ENCODE assay signal across 17 cellular contexts in genomic region chr5:151408633-151409243, GRCh38.
"Had no signal": no experiment of that assay in that cellular context is flagged by ENCODE, and none has a peak within 500 bp of the region (broad histone marks: within the 10 kb centered on the region; RNA-seq: fewer than 3 reads in every experiment).

No MANE protein-coding gene starts in this region.

- H3K9me3 Mint-ChIP-seq: activated B cell treated with CpG ODN at 0.5 μM for 24 hours; activated naive CD8-positive, alpha-beta T cell treated with anti-CD3 and anti-CD28 coated beads for 36 hours; mesothelial cell of epicardium had no signal

- ATAC-seq: activated CD8-positive, alpha-beta T cell treated with anti-CD3 and anti-CD28 coated beads, Interleukin-2, amount 10 ng/mL, durations not matched to agents 7 days and 5 days; activated T-cell treated with anti-CD3 and anti-CD28 coated beads, Interleukin-2, amount 50 U/mL, for 72 hours; body of pancreas; stimulated activated naive CD8-positive, alpha-beta T cell treated with anti-CD3 and anti-CD28 coated beads, Interleukin-15, Interleukin-2, amounts not matched to agents 100 U/mL and 50 U/mL, for 24 hours had no signal

- H3K27ac Mint-ChIP-seq: activated B cell treated with CpG ODN at 0.5 μM for 24 hours; activated CD8-positive, alpha-beta T cell treated with anti-CD3 and anti-CD28 coated beads, Interleukin-2, amount 10 ng/mL, durations not matched to agents 7 days and 5 days; activated naive CD8-positive, alpha-beta T cell treated with anti-CD3 and anti-CD28 coated beads for 36 hours; activated T-cell treated with anti-CD3 and anti-CD28 coated beads, Interleukin-2, amount 50 U/mL, for 72 hours; mesothelial cell of epicardium; neural progenitor cell had no signal

- H3K4me3 Mint-ChIP-seq: activated B cell treated with CpG ODN at 0.5 μM for 24 hours; activated CD8-positive, alpha-beta T cell treated with anti-CD3 and anti-CD28 coated beads, Interleukin-2, amount 10 ng/mL, durations not matched to agents 7 days and 5 days; activated naive CD8-positive, alpha-beta T cell treated with anti-CD3 and anti-CD28 coated beads for 36 hours; activated T-cell treated with anti-CD3 and anti-CD28 coated beads, Interleukin-2, amount 50 U/mL, for 72 hours; mesothelial cell of epicardium; neural progenitor cell had no signal

- DNase-seq: activated B cell treated with CpG ODN at 0.5 μM for 24 hours; activated CD4-positive, alpha-beta T cell treated with anti-CD3 and anti-CD28 coated beads for 48 hours; activated CD8-positive, alpha-beta memory T cell treated with anti-CD3 and anti-CD28 coated beads, Interleukin-2, amount 50 U/mL, for 4 hours; activated CD8-positive, alpha-beta T cell treated with anti-CD3 and anti-CD28 coated beads, Interleukin-2, amount 10 ng/mL, durations not matched to agents 7 days and 5 days; activated naive CD8-positive, alpha-beta T cell treated with anti-CD3 and anti-CD28 coated beads for 36 hours; activated T-cell treated with anti-CD3 and anti-CD28 coated beads, Interleukin-2, amount 50 U/mL, for 72 hours; amygdala; body of pancreas; caudate nucleus; glutamatergic neuron; hypothalamus; stimulated activated CD4-positive, alpha-beta T cell treated with anti-CD3 and anti-CD28 coated beads, Interleukin-4, amount 100 ng/mL, for 24 hours; stimulated activated naive CD8-positive, alpha-beta T cell treated with anti-CD3 and anti-CD28 coated beads, Interleukin-15, Interleukin-2, amounts not matched to agents 100 U/mL and 50 U/mL, for 24 hours; T-helper 2 cell; transverse colon had no signal

- H3K4me1 Mint-ChIP-seq: activated B cell treated with CpG ODN at 0.5 μM for 24 hours; activated naive CD8-positive, alpha-beta T cell treated with anti-CD3 and anti-CD28 coated beads for 36 hours had no signal

- H3K36me3 Mint-ChIP-seq: activated naive CD8-positive, alpha-beta T cell treated with anti-CD3 and anti-CD28 coated beads for 36 hours; mesothelial cell of epicardium; neural progenitor cell had no signal
